ENCODE assay signal across 18 cellular contexts in genomic region chr19:17323973-17324327, GRCh38. TPM values are rescaled to one million over a fixed set of nuclear protein-coding genes. Genes with fewer than 3 reads are reported as not detected.
DNase-seq lines count a peak whose midpoint lies in the region; ATAC-seq, FAIRE-seq and TF ChIP-seq lines count a peak whose summit lies in the region.
"Had no signal": no experiment of that assay in that cellular context is flagged by ENCODE, and none has a peak within 500 bp of the region (broad histone marks: within the 10 kb centered on the region; RNA-seq: fewer than 3 reads in every experiment).

No MANE protein-coding gene starts in this region.

- CTCF ChIA-PET in activated CD4-positive, alpha-beta T cell treated with anti-CD3 and anti-CD28 coated beads for 36 hours (lab: Charles Lee) = no interaction called here
- CTCF ChIA-PET in HEK293 (lab: Yijun Ruan, JAX) = no interaction called here
- CTCF ChIA-PET in K562 (lab: Yijun Ruan, JAX; ENCODE audit: low intra/inter-chr PET ratio) = no interaction called here

- intact Hi-C loops in activated CD4-positive, alpha-beta T cell treated with anti-CD3 and anti-CD28 coated beads for 36 hours (cut with DNase I, micrococcal nuclease) = no loop called here
- intact Hi-C loops in K562 (cut with micrococcal nuclease) = no loop called here

- H4K20me1 ChIP-seq in K562 (replicated peaks; ENCODE audit: control insufficient read depth, insufficient read depth, low read length) = no peaks in the 10 kb centered on the region; the same call in 1 of the 2 replicates

- no peaks in the 10 kb centered on the region for H3K4me1 ChIP-seq in HEK293 (ENCODE audit: control insufficient read depth, insufficient read depth, low read length)
- peaks cover 3 to 46% of the 10 kb centered on the region in 2 experiments; a peak in 4 of 5 replicates for H3K4me1 ChIP-seq in K562 (replicated peaks in 1 of 2; ENCODE audit: control insufficient read depth in 2 of 2, insufficient read depth in 2 of 2, low read length in 2 of 2)

- no peak overlapping the region for H3K27ac Mint-ChIP-seq in activated CD4-positive, alpha-beta T cell treated with anti-CD3 and anti-CD28 coated beads for 36 hours
- H3K27ac Mint-ChIP-seq in stimulated activated naive CD8-positive, alpha-beta T cell treated with anti-CD3 and anti-CD28 coated beads, Interleukin-15, amount 100 ng/mL, for 72 hours = no peak overlapping the region
- H3K27ac Mint-ChIP-seq: activated naive CD4-positive, alpha-beta T cell treated with anti-CD3 and anti-CD28 coated beads, Interleukin-2, amount 50 U/mL, for 72 hours; immature natural killer cell had no signal

- peaks cover 4% of the 10 kb centered on the region for H3K9me1 ChIP-seq in K562 (ENCODE audit: control insufficient read depth, insufficient read depth, low read length)

- H3K79me2 ChIP-seq in K562 (ENCODE audit: control insufficient read depth, insufficient read depth, low read length) = no peaks in the 10 kb centered on the region

- ATAC-seq in activated CD4-positive, alpha-beta T cell treated with anti-CD3 and anti-CD28 coated beads for 36 hours = peak; percentile 43
- ATAC-seq in K562 (no peak), HG03039 (IDR thresholded peaks at IDR 0.05; ENCODE audit: unreplicated experiment) (no peak)
- ATAC-seq in stimulated activated naive CD8-positive, alpha-beta T cell treated with anti-CD3 and anti-CD28 coated beads, Interleukin-15, amount 100 ng/mL, for 72 hours = peak; percentile 70
- ATAC-seq: pancreas had no signal

- TF ChIP-seq CTCF in HEK293 (tag by site-specific recombination; IDR thresholded peaks at IDR 0.05) (no peak), K562 (IDR thresholded peaks at IDR 0.05 in 2 of 3, conservative IDR thresholded peaks at IDR 0.05 in 1 of 3; ENCODE audit: insufficient read depth in 2 of 3, low read depth in 1 of 3, low read length in 3 of 3) (0 out of 6 replicates have a peak, but pooled peaks of 1 of the 3 experiments have one; percentile 12)

- no TSS peak for BruUV-seq in K562 (replicated peaks; lab: Mats Ljungman, UMichigan)

- FAIRE-seq in K562 (lab: Jason Lieb, UNC) = no peak
- FAIRE-seq: pancreas had no signal

- H2AFZ ChIP-seq in K562 (ENCODE audit: low read depth, low read length) = no peak overlapping the region

- DNase-seq in activated CD4-positive, alpha-beta T cell treated with anti-CD3 and anti-CD28 coated beads for 36 hours = peak; percentile 45
- DNase-seq in activated CD4-positive, alpha-beta T cell treated with anti-CD3 and anti-CD28 coated beads for 4 hours = no peak
- DNase-seq in K562 (ENCODE audit: extremely low read depth in 1 of 4, low spot score in 3 of 4) = peak in 1 of 4 experiments; percentile 18
- peak; percentile 38 to 57 for DNase-seq in stimulated activated naive CD8-positive, alpha-beta T cell treated with anti-CD3 and anti-CD28 coated beads, Interleukin-15, amount 100 ng/mL, for 72 hours
- DNase-seq in NCI-H1105 (lab: John Stamatoyannopoulos, UW) = no peak
- DNase-seq in NCI-H1694 (lab: John Stamatoyannopoulos, UW) = no peak
- DNase-seq: activated CD8-positive, alpha-beta memory T cell treated with anti-CD3 and anti-CD28 coated beads, Interleukin-2, amount 50 U/mL, for 48 hours; effector CD4-positive, alpha-beta T cell; immature natural killer cell; NCI-H187; NCI-H345; pancreas; Right ventricle myocardium superior; stimulated activated CD4-positive, alpha-beta T cell treated with anti-CD3 and anti-CD28 coated beads, Interleukin-4, amount 100 ng/mL, for 1 hour had no signal

- in situ Hi-C loops in K562 (cut with MboI) = no loop called here

- no peak overlapping the region for H3K27ac ChIP-seq in HEK293 (ENCODE audit: extremely low read depth, low read depth, low read length)
- no peak overlapping the region for H3K27ac ChIP-seq in K562 (ENCODE audit: extremely low read depth, low read depth, low read length)
- H3K27ac ChIP-seq: pancreas had no signal

- H3K4me1 Mint-ChIP-seq in activated CD4-positive, alpha-beta T cell treated with anti-CD3 and anti-CD28 coated beads for 36 hours = peaks cover 6% of the 10 kb centered on the region
- peaks cover 26% of the 10 kb centered on the region for H3K4me1 Mint-ChIP-seq in stimulated activated naive CD8-positive, alpha-beta T cell treated with anti-CD3 and anti-CD28 coated beads, Interleukin-15, amount 100 ng/mL, for 72 hours

- no peak for TF ChIP-seq POLR2A in K562 (conservative IDR thresholded peaks at IDR 0.05)

- no peaks in the 10 kb centered on the region for H3K27me3 ChIP-seq in K562 (ENCODE audit: control insufficient read depth in 2 of 2, insufficient read depth in 2 of 2, low read length in 2 of 2)
- H3K27me3 ChIP-seq: pancreas had no signal

- no peak overlapping the region for H3K4me3 ChIP-seq in HEK293 (ENCODE audit: low read depth, low read length)
- H3K4me3 ChIP-seq in K562 = no peak overlapping the region
- H3K4me3 ChIP-seq: lung, pancreas had no signal

- no peaks in the 10 kb centered on the region for H3K9me3 ChIP-seq in HEK293 (ENCODE audit: control insufficient read depth, insufficient read depth, low read depth, low read length)
- no peaks in the 10 kb centered on the region for H3K9me3 ChIP-seq in K562 (replicated peaks; ENCODE audit: control insufficient read depth, insufficient read depth, low read depth, low read length)
- H3K9me3 ChIP-seq: pancreas had no signal

- H3K9me3 Mint-ChIP-seq in activated CD4-positive, alpha-beta T cell treated with anti-CD3 and anti-CD28 coated beads for 36 hours (ENCODE audit: low read depth) = no peaks in the 10 kb centered on the region
- no peaks in the 10 kb centered on the region for H3K9me3 Mint-ChIP-seq in stimulated activated naive CD8-positive, alpha-beta T cell treated with anti-CD3 and anti-CD28 coated beads, Interleukin-15, amount 100 ng/mL, for 72 hours
- H3K9me3 Mint-ChIP-seq: activated naive CD4-positive, alpha-beta T cell treated with anti-CD3 and anti-CD28 coated beads, Interleukin-2, amount 50 U/mL, for 72 hours; immature natural killer cell had no signal

- peaks cover 16% of the 10 kb centered on the region for H3K36me3 Mint-ChIP-seq in activated CD4-positive, alpha-beta T cell treated with anti-CD3 and anti-CD28 coated beads for 36 hours (ENCODE audit: low read depth)

- WGBS in K562 (ENCODE audit: insufficient coverage, low coverage, missing lambda C conversion rate) = 57% methylated on average over 5 of the region's 6 CpGs

- TF ChIP-seq EP300 in K562 (IDR thresholded peaks at IDR 0.05; ENCODE audit: low read length) = no peak

- no peak overlapping the region; a peak in 1 of 4 replicates for H3K9ac ChIP-seq in K562 (ENCODE audit: insufficient read depth in 1 of 2, low read depth in 2 of 2, low read length in 2 of 2)

- H3K36me3 ChIP-seq in HEK293 (ENCODE audit: control insufficient read depth in 2 of 2, insufficient read depth in 1 of 2, low read length in 2 of 2) (peaks cover 0 to 38% of the 10 kb centered on the region in 2 experiments; a peak in 2 of 3 replicates), K562 (ENCODE audit: control insufficient read depth, insufficient read depth, low read length) (peaks cover 41% of the 10 kb centered on the region)

- no peak overlapping the region for H3K4me2 ChIP-seq in K562 (ENCODE audit: insufficient read depth, low read length)

- POLR2A ChIA-PET in activated CD4-positive, alpha-beta T cell treated with anti-CD3 and anti-CD28 coated beads for 36 hours (lab: Charles Lee) = no interaction called here
- POLR2A ChIA-PET in HEK293 (lab: Yijun Ruan, JAX) = interaction anchor here (1.6 to 2.2 kb wide), 2 partner anchors 10 to 14 kb away, joined by 4 to 12 read pairs; partner anchors contain the start of gene DDA1
- POLR2A ChIA-PET in K562 (lab: Yijun Ruan, JAX) = interaction anchor here (0.7 to 6.9 kb wide), 2 partner anchors 10 to 12 kb away, joined by 3 to 41 read pairs; partner anchors contain the start of gene ANO8

- no peaks in the 10 kb centered on the region for H3K27me3 Mint-ChIP-seq in activated CD4-positive, alpha-beta T cell treated with anti-CD3 and anti-CD28 coated beads for 36 hours
- H3K27me3 Mint-ChIP-seq in stimulated activated naive CD8-positive, alpha-beta T cell treated with anti-CD3 and anti-CD28 coated beads, Interleukin-15, amount 100 ng/mL, for 72 hours = no peaks in the 10 kb centered on the region

- H3K4me3 Mint-ChIP-seq in activated CD4-positive, alpha-beta T cell treated with anti-CD3 and anti-CD28 coated beads for 36 hours = no peak overlapping the region
- peak overlapping the region; percentile 61 to 62 for H3K4me3 Mint-ChIP-seq in stimulated activated naive CD8-positive, alpha-beta T cell treated with anti-CD3 and anti-CD28 coated beads, Interleukin-15, amount 100 ng/mL, for 72 hours
- H3K4me3 Mint-ChIP-seq: immature natural killer cell had no signal

- TF ChIP-seq RAD21 in K562 (CRISPR knock-in tag; conservative IDR thresholded peaks at IDR 0.05 in 1 of 2, IDR thresholded peaks at IDR 0.05 in 1 of 2) = no peak

RNA-seq across cellular contexts. Expression of gene ANO8, which starts 10.7 kb away (rescaled TPM):
- 1 to 10 TPM; 4.2 to 4.8 TPM for total RNA-seq in activated CD4-positive, alpha-beta T cell treated with anti-CD3 and anti-CD28 coated beads for 36 hours
- 16.0 and 39.6 TPM in 2 replicates for total RNA-seq in K562 (2011; cell fraction: chromatin; rRNA removed; ENCODE audit: low replicate concordance)
- total RNA-seq in K562 (2011; cell fraction: nucleolus; rRNA removed) = 22.4 and 24.5 TPM in 2 replicates
- 14.4 and 15.8 TPM in 2 replicates for total RNA-seq in K562 (2011; cell fraction: nucleoplasm; rRNA removed)
- total RNA-seq in K562 (2014; rRNA removed) = 2.5 and 3.5 TPM in 2 replicates
- total RNA-seq in K562 (2014; rRNA removed; fragmentation: Illumina TruSeq; extraction: Trizol) = 0.51 and 0.73 TPM in 2 replicates
- total RNA-seq in K562 (2015; rRNA removed; fragmentation: Illumina TruSeq; extraction: Trizol) = 1.6 and 2.4 TPM in 2 replicates
- 7.6 and 8.5 TPM in 2 replicates for total RNA-seq in K562 (2021)
- polyA plus RNA-seq in K562 (2011; rRNA removed) = 2.2 and 5.1 TPM in 2 replicates
- 2.8 and 3.7 TPM in 2 replicates for polyA plus RNA-seq in K562 (2011; cell fraction: cytosol; rRNA removed)
- polyA plus RNA-seq in K562 (2011; cell fraction: nucleus; rRNA removed) = 32.7 and 44.1 TPM in 2 replicates
- 4.9 and 11.8 TPM in 2 replicates for polyA plus RNA-seq in K562 (2012)
- 1.5 and 2.5 TPM in 2 replicates for polyA plus RNA-seq in K562 (2014; fragmentation: Illumina TruSeq; extraction: Trizol)
- polyA plus RNA-seq in K562 (2014; fragmentation: Nextera tagmentation; extraction: Ambion mirVana) = under 1 TPM in 1 of 2 experiments, not detected in 1; 0.07 TPM
- 7.1 and 7.7 TPM in 2 replicates for polyA plus RNA-seq in K562 (2014; rRNA removed)
- 1.6 TPM in 2 replicates for polyA minus RNA-seq in K562 (2011; rRNA and poly(A)+ RNA removed)
- 1.8 and 4.5 TPM in 2 replicates for polyA minus RNA-seq in K562 (2011; cell fraction: cytosol; rRNA and poly(A)+ RNA removed)
- 10.5 and 14.6 TPM in 2 replicates for polyA minus RNA-seq in K562 (2011; cell fraction: nucleus; rRNA and poly(A)+ RNA removed)

RNA-seq across cellular contexts. Expression of gene GTPBP3, which starts 13.4 kb away (rescaled TPM):
- 10 to 100 TPM; 37.3 to 39.8 TPM for total RNA-seq in activated CD4-positive, alpha-beta T cell treated with anti-CD3 and anti-CD28 coated beads for 36 hours
- total RNA-seq in K562 (2011; cell fraction: chromatin; rRNA removed; ENCODE audit: low replicate concordance) = 83.2 and 239 TPM in 2 replicates
- total RNA-seq in K562 (2011; cell fraction: nucleolus; rRNA removed) = 206 and 242 TPM in 2 replicates
- 112 and 116 TPM in 2 replicates for total RNA-seq in K562 (2011; cell fraction: nucleoplasm; rRNA removed)
- 110 and 138 TPM in 2 replicates for total RNA-seq in K562 (2014; rRNA removed)
- total RNA-seq in K562 (2014; rRNA removed; fragmentation: Illumina TruSeq; extraction: Trizol) = 9.8 and 13.5 TPM in 2 replicates
- 28.7 and 32.9 TPM in 2 replicates for total RNA-seq in K562 (2015; rRNA removed; fragmentation: Illumina TruSeq; extraction: Trizol)
- total RNA-seq in K562 (2021) = 107 and 110 TPM in 2 replicates
- polyA plus RNA-seq in K562 (2011; rRNA removed) = 22.6 and 38.0 TPM in 2 replicates
- polyA plus RNA-seq in K562 (2011; cell fraction: cytosol; rRNA removed) = 38.5 and 83.5 TPM in 2 replicates
- 111 and 166 TPM in 2 replicates for polyA plus RNA-seq in K562 (2011; cell fraction: nucleus; rRNA removed)
- polyA plus RNA-seq in K562 (2012) = 45.8 and 50.2 TPM in 2 replicates
- 19.0 and 35.4 TPM in 2 replicates for polyA plus RNA-seq in K562 (2014; fragmentation: Illumina TruSeq; extraction: Trizol)
- polyA plus RNA-seq in K562 (2014; fragmentation: Nextera tagmentation; extraction: Ambion mirVana) = 1 to 10 TPM; 4.9 to 5.6 TPM
- polyA plus RNA-seq in K562 (2014; rRNA removed) = 124 and 143 TPM in 2 replicates
- polyA minus RNA-seq in K562 (2011; rRNA and poly(A)+ RNA removed) = 9.1 and 9.9 TPM in 2 replicates
- 23.5 and 50.0 TPM in 2 replicates for polyA minus RNA-seq in K562 (2011; cell fraction: cytosol; rRNA and poly(A)+ RNA removed)
- polyA minus RNA-seq in K562 (2011; cell fraction: nucleus; rRNA and poly(A)+ RNA removed) = 92.0 and 97.6 TPM in 2 replicates

RNA-seq across cellular contexts. Expression of gene DDA1, which starts 14.6 kb away (rescaled TPM):
- 10 to 100 TPM; 26.2 to 39.6 TPM for total RNA-seq in activated CD4-positive, alpha-beta T cell treated with anti-CD3 and anti-CD28 coated beads for 36 hours
- total RNA-seq in K562 (2011; cell fraction: chromatin; rRNA removed; ENCODE audit: low replicate concordance) = 15.2 and 39.3 TPM in 2 replicates
- 28.5 and 28.7 TPM in 2 replicates for total RNA-seq in K562 (2011; cell fraction: nucleolus; rRNA removed)
- total RNA-seq in K562 (2011; cell fraction: nucleoplasm; rRNA removed) = 20.4 and 21.3 TPM in 2 replicates
- total RNA-seq in K562 (2014; rRNA removed) (43.5 and 67.6 TPM in 2 replicates), K562 (2014; rRNA removed; fragmentation: Illumina TruSeq; extraction: Trizol) (23.2 and 23.5 TPM in 2 replicates), K562 (2015; rRNA removed; fragmentation: Illumina TruSeq; extraction: Trizol) (32.7 and 33.2 TPM in 2 replicates), K562 (2021) (45.1 and 51.4 TPM in 2 replicates)
- polyA plus RNA-seq in K562 (2011; rRNA removed) (33.8 and 43.2 TPM in 2 replicates), K562 (2014; fragmentation: Illumina TruSeq; extraction: Trizol) (72.3 and 80.9 TPM in 2 replicates), K562 (2014; fragmentation: Nextera tagmentation; extraction: Ambion mirVana) (1 to 10 TPM; 1.4 to 4.3 TPM), K562 (2014; rRNA removed) (68.0 and 83.8 TPM in 2 replicates)
- polyA plus RNA-seq in K562 (2011; cell fraction: cytosol; rRNA removed) = 30.2 and 37.1 TPM in 2 replicates
- 47.2 and 60.1 TPM in 2 replicates for polyA plus RNA-seq in K562 (2011; cell fraction: nucleus; rRNA removed)
- polyA plus RNA-seq in K562 (2012) = 77.4 and 90.9 TPM in 2 replicates
- 13.6 and 18.4 TPM in 2 replicates for polyA minus RNA-seq in K562 (2011; rRNA and poly(A)+ RNA removed)
- 5.8 and 7.9 TPM in 2 replicates for polyA minus RNA-seq in K562 (2011; cell fraction: cytosol; rRNA and poly(A)+ RNA removed)
- polyA minus RNA-seq in K562 (2011; cell fraction: nucleus; rRNA and poly(A)+ RNA removed) = 8.5 and 8.7 TPM in 2 replicates

RNA-seq across cellular contexts. Expression of gene MRPL34, which starts 18.3 kb away (rescaled TPM):
- total RNA-seq in activated CD4-positive, alpha-beta T cell treated with anti-CD3 and anti-CD28 coated beads for 36 hours = 10 to 100 TPM; 72.0 to 88.6 TPM
- 19.6 and 23.8 TPM in 2 replicates for total RNA-seq in K562 (2011; cell fraction: chromatin; rRNA removed; ENCODE audit: low replicate concordance)
- total RNA-seq in K562 (2011; cell fraction: nucleolus; rRNA removed) = 18.0 and 22.4 TPM in 2 replicates
- total RNA-seq in K562 (2011; cell fraction: nucleoplasm; rRNA removed) = 12.5 and 22.0 TPM in 2 replicates
- 191 and 236 TPM in 2 replicates for total RNA-seq in K562 (2014; rRNA removed)
- 40.7 and 46.5 TPM in 2 replicates for total RNA-seq in K562 (2014; rRNA removed; fragmentation: Illumina TruSeq; extraction: Trizol)
- 66.9 and 67.3 TPM in 2 replicates for total RNA-seq in K562 (2015; rRNA removed; fragmentation: Illumina TruSeq; extraction: Trizol)
- total RNA-seq in K562 (2021) = 129 and 158 TPM in 2 replicates
- polyA plus RNA-seq in K562 (2011; rRNA removed) = 70.2 and 75.9 TPM in 2 replicates
- 111 and 153 TPM in 2 replicates for polyA plus RNA-seq in K562 (2011; cell fraction: cytosol; rRNA removed)
- polyA plus RNA-seq in K562 (2011; cell fraction: nucleus; rRNA removed) = 45.5 and 64.0 TPM in 2 replicates
- 69.4 and 92.1 TPM in 2 replicates for polyA plus RNA-seq in K562 (2012)
- 72.5 and 85.4 TPM in 2 replicates for polyA plus RNA-seq in K562 (2014; fragmentation: Illumina TruSeq; extraction: Trizol)
- polyA plus RNA-seq in K562 (2014; fragmentation: Nextera tagmentation; extraction: Ambion mirVana) = 10 to 100 TPM; 11.5 to 20.6 TPM
- 256 and 284 TPM in 2 replicates for polyA plus RNA-seq in K562 (2014; rRNA removed)
- polyA minus RNA-seq in K562 (2011; rRNA and poly(A)+ RNA removed) = 19.7 and 20.4 TPM in 2 replicates
- 15.6 and 16.5 TPM in 2 replicates for polyA minus RNA-seq in K562 (2011; cell fraction: cytosol; rRNA and poly(A)+ RNA removed)
- polyA minus RNA-seq in K562 (2011; cell fraction: nucleus; rRNA and poly(A)+ RNA removed) = 5.8 and 7.4 TPM in 2 replicates

RNA-seq across cellular contexts. Expression of gene ABHD8, which starts 20.7 kb away (rescaled TPM):
- 1 to 10 TPM; 6.1 to 8.0 TPM for total RNA-seq in activated CD4-positive, alpha-beta T cell treated with anti-CD3 and anti-CD28 coated beads for 36 hours
- 2.0 TPM in 1 of 2 replicates, not detected in the other for total RNA-seq in K562 (2011; cell fraction: chromatin; rRNA removed; ENCODE audit: low replicate concordance)
- total RNA-seq in K562 (2011; cell fraction: nucleolus; rRNA removed) = 4.0 and 4.2 TPM in 2 replicates
- total RNA-seq in K562 (2011; cell fraction: nucleoplasm; rRNA removed) = 1.5 and 1.8 TPM in 2 replicates
- 5.0 and 5.8 TPM in 2 replicates for total RNA-seq in K562 (2014; rRNA removed)
- total RNA-seq in K562 (2014; rRNA removed; fragmentation: Illumina TruSeq; extraction: Trizol) = 0.22 and 0.29 TPM in 2 replicates
- 1.7 and 1.8 TPM in 2 replicates for total RNA-seq in K562 (2015; rRNA removed; fragmentation: Illumina TruSeq; extraction: Trizol)
- 5.6 and 6.6 TPM in 2 replicates for total RNA-seq in K562 (2021)
- polyA plus RNA-seq in K562 (2011; rRNA removed) = 2.3 and 4.2 TPM in 2 replicates
- 6.2 and 11.3 TPM in 2 replicates for polyA plus RNA-seq in K562 (2011; cell fraction: cytosol; rRNA removed)
- polyA plus RNA-seq in K562 (2011; cell fraction: nucleus; rRNA removed) = 2.0 and 2.3 TPM in 2 replicates
- polyA plus RNA-seq in K562 (2012) = 3.7 and 11.4 TPM in 2 replicates
- polyA plus RNA-seq in K562 (2014; fragmentation: Illumina TruSeq; extraction: Trizol) = 0.97 and 2.3 TPM in 2 replicates
- under 1 TPM in 1 of 2 experiments, not detected in 1; 0.04 TPM for polyA plus RNA-seq in K562 (2014; fragmentation: Nextera tagmentation; extraction: Ambion mirVana)
- 3.8 and 5.2 TPM in 2 replicates for polyA plus RNA-seq in K562 (2014; rRNA removed)
- 0.96 and 1.6 TPM in 2 replicates for polyA minus RNA-seq in K562 (2011; rRNA and poly(A)+ RNA removed)
- polyA minus RNA-seq in K562 (2011; cell fraction: cytosol; rRNA and poly(A)+ RNA removed) = 3.3 and 5.3 TPM in 2 replicates
- 2.7 and 3.0 TPM in 2 replicates for polyA minus RNA-seq in K562 (2011; cell fraction: nucleus; rRNA and poly(A)+ RNA removed)

Comparison
In these comparisons a context has a peak if more than half of its experiments do, and no peak if none do; other contexts are left out.
1. DNase-seq: peak in activated CD4-positive, alpha-beta T cell treated with anti-CD3 and anti-CD28 coated beads for 36 hours (single experiment) and stimulated activated naive CD8-positive, alpha-beta T cell treated with anti-CD3 and anti-CD28 coated beads, Interleukin-15, amount 100 ng/mL, for 72 hours (2 of 2); none in activated CD4-positive, alpha-beta T cell treated with anti-CD3 and anti-CD28 coated beads for 4 hours (0 of 2), NCI-H1105 (single experiment) and NCI-H1694 (single experiment).
2. ATAC-seq: peak in activated CD4-positive, alpha-beta T cell treated with anti-CD3 and anti-CD28 coated beads for 36 hours (single experiment) and stimulated activated naive CD8-positive, alpha-beta T cell treated with anti-CD3 and anti-CD28 coated beads, Interleukin-15, amount 100 ng/mL, for 72 hours (single experiment); none in K562 (single experiment) and HG03039 (single experiment).